In genomic region chr10:123154943-123155505, GRCh38 we compare ENCODE assay signal across 8 cellular contexts. TPM values are rescaled to one million over a fixed set of nuclear protein-coding genes. Genes with fewer than 3 reads are reported as not detected.
DNase-seq lines count a peak whose midpoint lies in the region; ATAC-seq and TF ChIP-seq lines count a peak whose summit lies in the region.

No MANE protein-coding gene starts in this region.

- H4K20me1 ChIP-seq in osteoblast (ENCODE audit: insufficient read depth, low read length) = peaks cover 39% of the 10 kb centered on the region

- intact Hi-C loops in esophagus squamous epithelium (cut with DNase I) = no loop called here

- 2 to 4% methylated on average over 16 to 21 of the region's 26 CpGs for WGBS in esophagus squamous epithelium, 2 donors

- H3K9me3 ChIP-seq in esophagus squamous epithelium = no peaks in the 10 kb centered on the region
- H3K9me3 ChIP-seq in osteoblast (ENCODE audit: low read depth, low read length) = no peaks in the 10 kb centered on the region

- H3K4me3 ChIP-seq in esophagus squamous epithelium (peak overlapping the region; percentile 85 to 94 (median 94)), osteoblast (ENCODE audit: insufficient read depth, low read length) (peak overlapping the region; percentile 75)

- H3K79me2 ChIP-seq in osteoblast (ENCODE audit: insufficient read depth, low read length) = peaks cover 59% of the 10 kb centered on the region

- no peak for TF ChIP-seq POLR2A in esophagus squamous epithelium (IDR thresholded peaks at IDR 0.05)

- TF ChIP-seq CTCF in esophagus squamous epithelium (IDR thresholded peaks at IDR 0.05) (no peak), osteoblast (IDR thresholded peaks at IDR 0.05; ENCODE audit: extremely low read depth, low read depth, low read length) (no peak)

- H3K4me1 ChIP-seq in esophagus squamous epithelium (peaks cover 19 to 67% (median 21%) of the 10 kb centered on the region in 3 donors), osteoblast (ENCODE audit: insufficient read depth, low read length) (peaks cover 38% of the 10 kb centered on the region)

- H3K27ac ChIP-seq in esophagus squamous epithelium (peak overlapping the region; percentile 90 to 95 (median 94)), osteoblast (ENCODE audit: low read depth, low read length) (peak overlapping the region; percentile 51)

- peak overlapping the region; percentile 96 for H3K4me2 ChIP-seq in osteoblast (ENCODE audit: insufficient read depth, low read length)

- ATAC-seq in HG03025 (IDR thresholded peaks at IDR 0.05; ENCODE audit: low FRiP score, unreplicated experiment) = peak; percentile 5

- peak overlapping the region; percentile 41 for H2AFZ ChIP-seq in osteoblast (ENCODE audit: low read length)

- H3K36me3 ChIP-seq in esophagus squamous epithelium = peaks cover 0 to 39% (median 0%) of the 10 kb centered on the region in 3 donors
- peaks cover 28% of the 10 kb centered on the region for H3K36me3 ChIP-seq in osteoblast (ENCODE audit: insufficient read depth, low read length)

- DNase-seq in stimulated activated CD4-positive, alpha-beta T cell treated with anti-CD3 and anti-CD28 coated beads, Interleukin-15, amount 100 ng/mL, for 24 hours = peak; percentile 58
- no peak for DNase-seq in stimulated activated CD4-positive, alpha-beta T cell treated with anti-CD3 and anti-CD28 coated beads, Interleukin-4, amount 100 ng/mL, for 4 hours
- DNase-seq in SW480 (ENCODE audit: low spot score) = peak; percentile 63
- no peak for DNase-seq in esophagus squamous epithelium (lab: John Stamatoyannopoulos, UW)
- DNase-seq in osteoblast (ENCODE audit: insufficient read length, low spot score, missing footprints) = peak; percentile 68
- DNase-seq in RKO (ENCODE audit: low spot score) = no peak
- no peak for DNase-seq in MV-4-11 (lab: John Stamatoyannopoulos, UW)

- peaks cover 3 to 38% (median 13%) of the 10 kb centered on the region in 4 donors for H3K27me3 ChIP-seq in esophagus squamous epithelium
- peaks cover 30% of the 10 kb centered on the region for H3K27me3 ChIP-seq in osteoblast (ENCODE audit: insufficient read depth, low read length)

RNA-seq across cellular contexts. Expression of gene BUB3, which starts 0.8 kb away (rescaled TPM):
- 100 to 1,000 TPM in 2 of 4 donors, 10 to 100 TPM in 2; 84.3 to 121 (median 100) TPM for total RNA-seq in esophagus squamous epithelium
- 107 and 109 TPM in 2 replicates for total RNA-seq in osteoblast

RNA-seq across cellular contexts. Expression of gene HMX2, which starts 7.1 kb away (rescaled TPM):
- total RNA-seq in esophagus squamous epithelium = not detected
- not detected in 2 replicates for total RNA-seq in osteoblast

RNA-seq across cellular contexts. Expression of gene HMX3, which starts 19.3 kb away (rescaled TPM):
- total RNA-seq in esophagus squamous epithelium = not detected
- total RNA-seq in osteoblast = not detected in 2 replicates

Comparison
In these comparisons a context has a peak if more than half of its experiments do, and no peak if none do; other contexts are left out.
1. DNase-seq: peak in stimulated activated CD4-positive, alpha-beta T cell treated with anti-CD3 and anti-CD28 coated beads, Interleukin-15, amount 100 ng/mL, for 24 hours (single experiment), SW480 (single experiment) and osteoblast (single experiment); none in stimulated activated CD4-positive, alpha-beta T cell treated with anti-CD3 and anti-CD28 coated beads, Interleukin-4, amount 100 ng/mL, for 4 hours (0 of 2), esophagus squamous epithelium (single experiment), RKO (single experiment) and MV-4-11 (single experiment).